11 cellular contexts compared by ENCODE assay signal in genomic region chr5:61701877-61702602, GRCh38.
DNase-seq lines count a peak whose midpoint lies in the region; ATAC-seq lines count a peak whose summit lies in the region.
"Had no signal": no experiment of that assay in that cellular context is flagged by ENCODE, and none has a peak within 500 bp of the region (broad histone marks: within the 10 kb centered on the region; RNA-seq: fewer than 3 reads in every experiment).

No MANE protein-coding gene starts in this region.

- ATAC-seq in GM19372 (IDR thresholded peaks at IDR 0.05; ENCODE audit: low read depth, unreplicated experiment) (peak; percentile 53), HG02798 (IDR thresholded peaks at IDR 0.05; ENCODE audit: poor library complexity, unreplicated experiment) (peak; percentile 70)

- DNase-seq in G401 (ENCODE audit: low spot score) (peak; percentile 40), NCI-H2081 treated with DMSO at 0.1 percent for 48 hours (lab: John Stamatoyannopoulos, UW) (peak; percentile 5), KBM-7 (no peak), NCI-H2107 (lab: John Stamatoyannopoulos, UW) (no peak)
- DNase-seq in activated CD4-positive, alpha-beta T cell treated with anti-CD3 and anti-CD28 coated beads, Interleukin-2, amount 50 U/mL, for 48 hours, result no peak
- DNase-seq in stimulated activated CD4-positive, alpha-beta T cell treated with anti-CD3 and anti-CD28 coated beads, Interleukin-4, amount 100 ng/mL, for 1 hour, result no peak
- DNase-seq: NCI-H187, right lobe of liver, SHP77 treated with DMSO at 0.1 percent for 48 hours had no signal

- in situ Hi-C loops in G401 (cut with HindIII; ENCODE audit: low sequenced_read_pairs), result no loop called here
- in situ Hi-C loops in KBM-7 (cut with MboI; ENCODE audit: low pct_unique_long_range_greater_than_20kb, low sequenced_read_pairs), result no loop called here

Comparison
In these comparisons a context has a peak if more than half of its experiments do, and no peak if none do; other contexts are left out.
1. DNase-seq: peak in G401 (single experiment) and NCI-H2081 treated with DMSO at 0.1 percent for 48 hours (single experiment); none in activated CD4-positive, alpha-beta T cell treated with anti-CD3 and anti-CD28 coated beads, Interleukin-2, amount 50 U/mL, for 48 hours (0 of 2), KBM-7 (single experiment), stimulated activated CD4-positive, alpha-beta T cell treated with anti-CD3 and anti-CD28 coated beads, Interleukin-4, amount 100 ng/mL, for 1 hour (single experiment) and NCI-H2107 (single experiment).